ENCODE assay signal across 9 cellular contexts in the genomic region with DNA sequence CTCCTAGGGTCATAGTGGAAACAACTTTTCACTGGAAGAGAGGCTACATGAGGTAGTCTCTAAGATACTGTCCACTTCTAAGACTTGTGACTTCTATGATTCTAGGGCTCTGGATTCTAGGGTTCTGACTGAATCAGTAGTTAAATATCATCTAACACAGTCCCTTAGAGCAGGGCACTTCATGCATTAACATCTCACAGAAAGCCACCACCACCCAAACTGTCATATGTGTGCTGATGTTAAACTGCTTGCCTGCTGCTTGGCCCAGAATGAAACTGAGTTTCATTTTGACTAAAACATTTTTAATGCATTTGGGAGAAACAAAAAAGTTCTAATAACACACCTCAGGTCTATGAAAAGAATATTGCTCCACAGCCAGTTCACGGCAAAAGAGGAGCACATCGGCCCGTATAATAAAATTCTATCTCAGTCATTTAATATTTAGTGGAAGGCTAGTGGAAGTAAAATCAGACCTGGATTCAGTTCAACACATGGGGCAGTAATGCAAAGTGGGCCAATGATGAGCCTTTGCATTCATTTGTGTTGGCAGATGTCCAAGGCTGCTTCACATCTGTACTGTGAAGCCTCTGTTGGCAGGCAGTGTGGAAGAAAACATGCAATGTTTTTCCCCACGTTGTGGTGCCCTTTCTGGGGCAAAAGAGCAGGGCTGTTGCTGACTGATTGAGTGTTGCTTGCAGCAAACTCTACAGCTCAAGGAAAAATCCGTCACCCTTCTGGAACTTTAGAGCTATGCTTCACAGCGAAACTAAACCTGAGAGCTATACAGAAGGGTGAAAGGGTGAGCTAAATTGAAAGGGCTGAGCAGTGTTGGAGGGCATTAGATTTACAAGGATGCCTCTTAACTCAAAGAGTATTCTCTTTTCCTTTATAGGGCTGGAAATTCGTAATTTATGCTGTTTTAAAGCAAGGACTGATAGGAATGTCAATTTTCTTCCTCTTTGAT. TPM values are rescaled to one million over a fixed set of nuclear protein-coding genes. Genes with fewer than 3 reads are reported as not detected.
A peak's percentile ranks its signal among the peaks of the same experiment; 100 is the strongest.
DNase-seq lines count a peak whose midpoint lies in the region; ATAC-seq, FAIRE-seq and TF ChIP-seq lines count a peak whose summit lies in the region.
"Had no signal": no experiment of that assay in that cellular context is flagged by ENCODE, and none has a peak within 500 bp of the region (broad histone marks: within the 10 kb centered on the region; RNA-seq: fewer than 3 reads in every experiment).

No MANE protein-coding gene starts in this region.

- H3K4me1 ChIP-seq in rectal smooth muscle tissue (ENCODE audit: control insufficient read depth, insufficient read depth, low read length) = peaks cover 7% of the 10 kb centered on the region

- H3K36me3 Mint-ChIP-seq in activated T-cell treated with anti-CD3 and anti-CD28 coated beads, Interleukin-2, amount 50 U/mL, for 72 hours (ENCODE audit: insufficient read depth in 2 of 2) = peaks cover 0 to 1% of the 10 kb centered on the region in 2 donors

- H3K27ac Mint-ChIP-seq in activated T-cell treated with anti-CD3 and anti-CD28 coated beads, Interleukin-2, amount 50 U/mL, for 72 hours = no peak overlapping the region
- H3K27ac Mint-ChIP-seq: T-helper 1 cell treated with Interleukin-12 subunit alpha and Interleukin-12 subunit beta and Interleukin-4 antibody, amounts not matched to agents 30 μg/mL and 1 μg/mL, for 36 hours had no signal

- H3K27me3 Mint-ChIP-seq in activated T-cell treated with anti-CD3 and anti-CD28 coated beads, Interleukin-2, amount 50 U/mL, for 72 hours (ENCODE audit: low read depth) = no peaks in the 10 kb centered on the region

- no peaks in the 10 kb centered on the region for H3K9me3 Mint-ChIP-seq in activated T-cell treated with anti-CD3 and anti-CD28 coated beads, Interleukin-2, amount 50 U/mL, for 72 hours
- H3K9me3 Mint-ChIP-seq: T-helper 1 cell treated with Interleukin-12 subunit alpha and Interleukin-12 subunit beta and Interleukin-4 antibody, amounts not matched to agents 30 μg/mL and 1 μg/mL, for 36 hours had no signal

- no peak overlapping the region for H3K27ac ChIP-seq in brain microvascular endothelial cell
- H3K27ac ChIP-seq in rectal smooth muscle tissue (ENCODE audit: low read depth, low read length) = no peak overlapping the region

- peak; percentile 29 for ATAC-seq in Right ventricle myocardium superior (ENCODE audit: poor library complexity)
- no peak for ATAC-seq in activated T-cell treated with anti-CD3 and anti-CD28 coated beads, Interleukin-2, amount 50 U/mL, for 72 hours (replicated peaks in 1 of 2)

- DNase-seq in Right ventricle myocardium superior = no peak
- DNase-seq in cardiac septum (ENCODE audit: low spot score) = no peak
- peak; percentile 95 for DNase-seq in NCI-H1694 (lab: John Stamatoyannopoulos, UW)
- peak; percentile 22 for DNase-seq in brain microvascular endothelial cell
- DNase-seq in D721Med (ENCODE audit: insufficient read length, low spot score) = no peak
- no peak for DNase-seq in ACHN
- DNase-seq in activated T-cell treated with anti-CD3 and anti-CD28 coated beads, Interleukin-2, amount 50 U/mL, for 72 hours = no peak

- no peaks in the 10 kb centered on the region for H3K27me3 ChIP-seq in brain microvascular endothelial cell (replicated peaks)
- no peaks in the 10 kb centered on the region for H3K27me3 ChIP-seq in rectal smooth muscle tissue (ENCODE audit: control insufficient read depth, insufficient read depth, low read length)

- H3K4me3 Mint-ChIP-seq in activated T-cell treated with anti-CD3 and anti-CD28 coated beads, Interleukin-2, amount 50 U/mL, for 72 hours = no peak overlapping the region
- H3K4me3 Mint-ChIP-seq: T-helper 1 cell treated with Interleukin-12 subunit alpha and Interleukin-12 subunit beta and Interleukin-4 antibody, amounts not matched to agents 30 μg/mL and 1 μg/mL, for 36 hours had no signal

- no peak for FAIRE-seq in D721Med (lab: Jason Lieb, UNC)

- in situ Hi-C loops in brain microvascular endothelial cell (cut with HindIII; ENCODE audit: low pct_ligation_motif_present, low sequenced_read_pairs) (no loop called here), ACHN (cut with HindIII; ENCODE audit: low pct_ligation_motif_present, low pct_unique_long_range_greater_than_20kb, low sequenced_read_pairs) (no loop called here)

- no peak overlapping the region for H3K4me3 ChIP-seq in brain microvascular endothelial cell (ENCODE audit: low read depth, low read length)
- peak overlapping the region; percentile 15 for H3K4me3 ChIP-seq in rectal smooth muscle tissue (ENCODE audit: low read length)

- H3K4me1 Mint-ChIP-seq in activated T-cell treated with anti-CD3 and anti-CD28 coated beads, Interleukin-2, amount 50 U/mL, for 72 hours (ENCODE audit: low read depth) = no peaks in the 10 kb centered on the region

- TF ChIP-seq CTCF in brain microvascular endothelial cell (IDR thresholded peaks at IDR 0.05; ENCODE audit: low read depth, low read length, missing control alignments) (no peak), D721Med (IDR thresholded peaks at IDR 0.05; ENCODE audit: insufficient read depth, missing control alignments) (no peak)

- H3K36me3 ChIP-seq in brain microvascular endothelial cell (replicated peaks) = no peaks in the 10 kb centered on the region
- no peaks in the 10 kb centered on the region for H3K36me3 ChIP-seq in rectal smooth muscle tissue (ENCODE audit: control insufficient read depth, insufficient read depth, low read length)

- H3K9ac ChIP-seq in rectal smooth muscle tissue (ENCODE audit: low read length) = no peak overlapping the region

- intact Hi-C loops in Right ventricle myocardium superior (cut with DNase I) = no loop called here
- intact Hi-C loops in cardiac septum (cut with DNase I) = no loop called here

RNA-seq across cellular contexts. Expression of a gene that starts 33.5 kb away (rescaled TPM):
- total RNA-seq in Right ventricle myocardium superior (5.2 TPM), cardiac septum (10.3 TPM)
- total RNA-seq in activated T-cell treated with anti-CD3 and anti-CD28 coated beads, Interleukin-2, amount 50 U/mL, for 72 hours = 1 to 10 TPM; 2.9 to 7.9 TPM

Comparison
In these comparisons a context has a peak if more than half of its experiments do, and no peak if none do; other contexts are left out.
1. DNase-seq: peak in NCI-H1694 (single experiment) and brain microvascular endothelial cell (single experiment); none in Right ventricle myocardium superior (single experiment), cardiac septum (single experiment), D721Med (single experiment), ACHN (single experiment) and activated T-cell treated with anti-CD3 and anti-CD28 coated beads, Interleukin-2, amount 50 U/mL, for 72 hours (0 of 2).